33 cellular contexts compared by ENCODE assay signal in genomic region chrX:134840370-134840769, GRCh38.
"Had no signal": no experiment of that assay in that cellular context is flagged by ENCODE, and none has a peak within 500 bp of the region (broad histone marks: within the 10 kb centered on the region; RNA-seq: fewer than 3 reads in every experiment).

No MANE protein-coding gene starts in this region.

- H3K4me3 Mint-ChIP-seq: activated B cell treated with CpG ODN at 0.5 μM for 24 hours; activated CD4-positive, alpha-beta memory T cell treated with anti-CD3 and anti-CD28 coated beads for 36 hours; activated CD4-positive, alpha-beta T cell treated with anti-CD3 and anti-CD28 coated beads, Interleukin-2, amount 10 ng/mL, durations not matched to agents 24 days and 14 days; activated CD8-positive, alpha-beta T cell treated with anti-CD3 and anti-CD28 coated beads for 36 hours; activated naive CD4-positive, alpha-beta T cell treated with anti-CD3 and anti-CD28 coated beads, Interleukin-2, amount 10 ng/mL, durations not matched to agents 7 days and 5 days; activated naive CD8-positive, alpha-beta T cell treated with anti-CD3 and anti-CD28 coated beads for 36 hours; activated T-cell treated with anti-CD3 and anti-CD28 coated beads, Interleukin-2, amount 50 U/mL, for 4 hours; activated T-cell treated with anti-CD3 and anti-CD28 coated beads, Interleukin-2, amount 50 U/mL, for 72 hours; T-helper 1 cell treated with Interleukin-12 subunit alpha and Interleukin-12 subunit beta and Interleukin-4 antibody, amounts not matched to agents 30 μg/mL and 1 μg/mL, for 36 hours; T-helper 2 cell treated with Interferon-gamma antibody and Interleukin-4, amounts not matched to agents 5 μg/mL and 100 μg/mL, for 36 hours had no signal

- H3K9me3 ChIP-seq: adrenal gland, body of pancreas, breast epithelium had no signal

- H3K9me3 Mint-ChIP-seq: activated B cell treated with CpG ODN at 0.5 μM for 24 hours; activated CD4-positive, alpha-beta memory T cell treated with anti-CD3 and anti-CD28 coated beads for 36 hours; activated CD4-positive, alpha-beta T cell treated with anti-CD3 and anti-CD28 coated beads, Interleukin-2, amount 10 ng/mL, durations not matched to agents 24 days and 14 days; activated CD8-positive, alpha-beta T cell treated with anti-CD3 and anti-CD28 coated beads for 36 hours; activated naive CD4-positive, alpha-beta T cell treated with anti-CD3 and anti-CD28 coated beads, Interleukin-2, amount 10 ng/mL, durations not matched to agents 7 days and 5 days; activated naive CD4-positive, alpha-beta T cell treated with anti-CD3 and anti-CD28 coated beads, Interleukin-2, amount 50 U/mL, for 72 hours; activated naive CD8-positive, alpha-beta T cell treated with anti-CD3 and anti-CD28 coated beads for 36 hours; activated T-cell treated with anti-CD3 and anti-CD28 coated beads, Interleukin-2, amount 50 U/mL, for 4 hours; activated T-cell treated with anti-CD3 and anti-CD28 coated beads, Interleukin-2, amount 50 U/mL, for 72 hours; activated T-helper 2 cell treated with anti-CD3 and anti-CD28 coated beads, Interferon-gamma antibody, Interleukin-2, Interleukin-4, amounts not matched to agents 10 μg/mL and 5 μg/mL and 100 μg/mL, durations not matched to agents 14 hours and 24 hours and 36 hours; T-helper 1 cell treated with Interleukin-12 subunit alpha and Interleukin-12 subunit beta and Interleukin-4 antibody, amounts not matched to agents 30 μg/mL and 1 μg/mL, for 36 hours; T-helper 2 cell treated with Interferon-gamma antibody and Interleukin-4, amounts not matched to agents 5 μg/mL and 100 μg/mL, for 36 hours had no signal

- H3K4me1 Mint-ChIP-seq: activated B cell treated with CpG ODN at 0.5 μM for 24 hours; activated CD4-positive, alpha-beta T cell treated with anti-CD3 and anti-CD28 coated beads, Interleukin-2, amount 10 ng/mL, durations not matched to agents 24 days and 14 days had no signal

- H3K27me3 ChIP-seq: adrenal gland, body of pancreas, brain microvascular endothelial cell had no signal

- FAIRE-seq: TTC549 had no signal

- H3K36me3 Mint-ChIP-seq: activated naive CD4-positive, alpha-beta T cell treated with anti-CD3 and anti-CD28 coated beads, Interleukin-2, amount 50 U/mL, for 72 hours had no signal

- H3K4me3 ChIP-seq: adrenal gland, body of pancreas, breast epithelium had no signal

- H3K27ac Mint-ChIP-seq: activated B cell treated with CpG ODN at 0.5 μM for 24 hours; activated CD4-positive, alpha-beta memory T cell treated with anti-CD3 and anti-CD28 coated beads for 36 hours; activated CD4-positive, alpha-beta T cell treated with anti-CD3 and anti-CD28 coated beads, Interleukin-2, amount 10 ng/mL, durations not matched to agents 24 days and 14 days; activated CD8-positive, alpha-beta T cell treated with anti-CD3 and anti-CD28 coated beads for 36 hours; activated naive CD4-positive, alpha-beta T cell treated with anti-CD3 and anti-CD28 coated beads, Interleukin-2, amount 10 ng/mL, durations not matched to agents 7 days and 5 days; activated naive CD4-positive, alpha-beta T cell treated with anti-CD3 and anti-CD28 coated beads, Interleukin-2, amount 50 U/mL, for 72 hours; activated naive CD8-positive, alpha-beta T cell treated with anti-CD3 and anti-CD28 coated beads for 36 hours; activated T-cell treated with anti-CD3 and anti-CD28 coated beads, Interleukin-2, amount 50 U/mL, for 72 hours; activated T-helper 2 cell treated with anti-CD3 and anti-CD28 coated beads, Interferon-gamma antibody, Interleukin-2, Interleukin-4, amounts not matched to agents 10 μg/mL and 5 μg/mL and 100 μg/mL, durations not matched to agents 14 hours and 24 hours and 36 hours; T-helper 1 cell treated with Interleukin-12 subunit alpha and Interleukin-12 subunit beta and Interleukin-4 antibody, amounts not matched to agents 30 μg/mL and 1 μg/mL, for 36 hours; T-helper 2 cell treated with Interferon-gamma antibody and Interleukin-4, amounts not matched to agents 5 μg/mL and 100 μg/mL, for 36 hours had no signal

- ATAC-seq: activated CD8-positive, alpha-beta T cell treated with anti-CD3 and anti-CD28 coated beads for 36 hours; activated naive CD4-positive, alpha-beta T cell treated with anti-CD3 and anti-CD28 coated beads, Interleukin-2, amount 50 U/mL, for 72 hours; activated T-cell treated with anti-CD3 and anti-CD28 coated beads, Interleukin-2, amount 50 U/mL, for 4 hours; activated T-cell treated with anti-CD3 and anti-CD28 coated beads, Interleukin-2, amount 50 U/mL, for 72 hours; body of pancreas had no signal

- H3K27ac ChIP-seq: adrenal gland, body of pancreas, brain microvascular endothelial cell, breast epithelium, VCaP had no signal

- DNase-seq: activated B cell treated with CpG ODN at 0.5 μM for 24 hours; activated CD4-positive, alpha-beta memory T cell treated with anti-CD3 and anti-CD28 coated beads for 36 hours; activated CD4-positive, alpha-beta T cell treated with anti-CD3 and anti-CD28 coated beads for 4 hours; activated CD4-positive, alpha-beta T cell treated with anti-CD3 and anti-CD28 coated beads, Interleukin-2, amount 10 ng/mL, durations not matched to agents 24 days and 14 days; activated CD4-positive, alpha-beta T cell treated with anti-CD3 and anti-CD28 coated beads, Interleukin-2, amount 50 U/mL, for 1 hour; activated CD4-positive, alpha-beta T cell treated with anti-CD3 and anti-CD28 coated beads, Interleukin-2, amount 50 U/mL, for 4 hours; activated CD4-positive, CD25-positive, alpha-beta regulatory T cell treated with anti-CD3 and anti-CD28 coated beads, Interleukin-2, amount 50 U/mL, for 72 hours; activated CD8-positive, alpha-beta memory T cell treated with anti-CD3 and anti-CD28 coated beads, Interleukin-2, amount 50 U/mL, for 4 hours; activated CD8-positive, alpha-beta T cell treated with anti-CD3 and anti-CD28 coated beads for 36 hours; activated effector memory CD4-positive, alpha-beta T cell treated with Interleukin-2 at 50 U/mL for 16 hours; activated gamma-delta T cell; activated naive CD4-positive, alpha-beta T cell treated with anti-CD3 and anti-CD28 coated beads, Interleukin-2, amount 10 ng/mL, durations not matched to agents 7 days and 5 days; activated naive CD4-positive, alpha-beta T cell treated with Interleukin-2 at 50 U/mL for 16 hours; activated naive CD8-positive, alpha-beta T cell treated with anti-CD3 and anti-CD28 coated beads for 36 hours; activated T-cell treated with anti-CD3 and anti-CD28 coated beads for 4 hours; activated T-cell treated with anti-CD3 and anti-CD28 coated beads, Interleukin-2, amount 50 U/mL, for 1 hour; activated T-cell treated with anti-CD3 and anti-CD28 coated beads, Interleukin-2, amount 50 U/mL, for 4 hours; activated T-cell treated with anti-CD3 and anti-CD28 coated beads, Interleukin-2, amount 50 U/mL, for 72 hours; adrenal gland; amniotic stem cell; aorta; body of pancreas; brain microvascular endothelial cell; central memory CD4-positive, alpha-beta T cell; T-helper 2 cell; T-helper 9 cell had no signal

- H3K36me3 ChIP-seq: adrenal gland, brain microvascular endothelial cell, breast epithelium had no signal

- H3K4me1 ChIP-seq: adrenal gland, body of pancreas, breast epithelium had no signal

- H3K27me3 Mint-ChIP-seq: activated B cell treated with CpG ODN at 0.5 μM for 24 hours; activated CD4-positive, alpha-beta memory T cell treated with anti-CD3 and anti-CD28 coated beads for 36 hours; activated CD4-positive, alpha-beta T cell treated with anti-CD3 and anti-CD28 coated beads, Interleukin-2, amount 10 ng/mL, durations not matched to agents 24 days and 14 days; activated CD8-positive, alpha-beta T cell treated with anti-CD3 and anti-CD28 coated beads for 36 hours; activated naive CD4-positive, alpha-beta T cell treated with anti-CD3 and anti-CD28 coated beads, Interleukin-2, amount 10 ng/mL, durations not matched to agents 7 days and 5 days; activated naive CD8-positive, alpha-beta T cell treated with anti-CD3 and anti-CD28 coated beads for 36 hours had no signal
